ENCODE assay signal across 32 cellular contexts in genomic region chr4:20268028-20268427, GRCh38. TPM values are rescaled to one million over a fixed set of nuclear protein-coding genes. Genes with fewer than 3 reads are reported as not detected.
"Had no signal": no experiment of that assay in that cellular context is flagged by ENCODE, and none has a peak within 500 bp of the region (broad histone marks: within the 10 kb centered on the region; RNA-seq: fewer than 3 reads in every experiment).

No MANE protein-coding gene starts in this region.

- H3K9me3 Mint-ChIP-seq: activated CD4-positive, alpha-beta memory T cell treated with anti-CD3 and anti-CD28 coated beads, Interleukin-2, amount 10 ng/mL, durations not matched to agents 7 days and 5 days; activated CD4-positive, alpha-beta T cell treated with anti-CD3 and anti-CD28 coated beads, Interleukin-2, amount 10 ng/mL, durations not matched to agents 7 days and 5 days; activated T-cell treated with anti-CD3 and anti-CD28 coated beads, Interleukin-2, amount 50 U/mL, for 24 hours; activated T-cell treated with anti-CD3 and anti-CD28 coated beads, Interleukin-2, amount 50 U/mL, for 72 hours; T-helper 2 cell treated with Interferon-gamma antibody and Interleukin-4, amounts not matched to agents 5 μg/mL and 100 μg/mL, for 36 hours had no signal

- ATAC-seq: activated T-cell treated with anti-CD3 and anti-CD28 coated beads, Interleukin-2, amount 50 U/mL, for 72 hours; body of pancreas; effector memory CD8-positive, alpha-beta T cell; heart left ventricle; T-helper 17 cell had no signal

- H3K4me3 ChIP-seq: body of pancreas, esophagus squamous epithelium, heart left ventricle had no signal

- H3K4me3 Mint-ChIP-seq: activated CD4-positive, alpha-beta memory T cell treated with anti-CD3 and anti-CD28 coated beads, Interleukin-2, amount 10 ng/mL, durations not matched to agents 7 days and 5 days; activated CD4-positive, alpha-beta T cell treated with anti-CD3 and anti-CD28 coated beads, Interleukin-2, amount 10 ng/mL, durations not matched to agents 7 days and 5 days; activated naive CD8-positive, alpha-beta T cell; activated T-cell treated with anti-CD3 and anti-CD28 coated beads, Interleukin-2, amount 50 U/mL, for 24 hours; activated T-cell treated with anti-CD3 and anti-CD28 coated beads, Interleukin-2, amount 50 U/mL, for 72 hours; effector memory CD8-positive, alpha-beta T cell; T-helper 17 cell; T-helper 2 cell treated with Interferon-gamma antibody and Interleukin-4, amounts not matched to agents 5 μg/mL and 100 μg/mL, for 36 hours had no signal

- H3K9me3 ChIP-seq: body of pancreas, esophagus squamous epithelium, heart left ventricle had no signal

- H3K36me3 ChIP-seq: esophagus squamous epithelium, heart left ventricle had no signal

- H3K4me1 Mint-ChIP-seq: activated CD4-positive, alpha-beta memory T cell treated with anti-CD3 and anti-CD28 coated beads, Interleukin-2, amount 10 ng/mL, durations not matched to agents 7 days and 5 days; activated CD4-positive, alpha-beta T cell treated with anti-CD3 and anti-CD28 coated beads, Interleukin-2, amount 10 ng/mL, durations not matched to agents 7 days and 5 days; T-helper 17 cell had no signal

- DNase-seq: activated CD4-positive, alpha-beta memory T cell treated with anti-CD3 and anti-CD28 coated beads, Interleukin-2, amount 10 ng/mL, durations not matched to agents 7 days and 5 days; activated CD4-positive, alpha-beta T cell treated with anti-CD3 and anti-CD28 coated beads for 1 hour; activated CD4-positive, alpha-beta T cell treated with anti-CD3 and anti-CD28 coated beads for 4 hours; activated CD4-positive, alpha-beta T cell treated with anti-CD3 and anti-CD28 coated beads, Interleukin-2, amount 10 ng/mL, durations not matched to agents 7 days and 5 days; activated CD4-positive, alpha-beta T cell treated with anti-CD3 and anti-CD28 coated beads, Interleukin-2, amount 50 U/mL, for 4 hours; activated CD4-positive, CD25-positive, alpha-beta regulatory T cell; activated CD8-positive, alpha-beta memory T cell treated with anti-CD3 and anti-CD28 coated beads, Interleukin-2, amount 50 U/mL, for 48 hours; activated effector memory CD4-positive, alpha-beta T cell treated with Interleukin-2 at 50 U/mL for 16 hours; activated gamma-delta T cell treated with Interleukin-2 at 50 U/mL for 16 hours; activated naive CD4-positive, alpha-beta T cell treated with anti-CD3 and anti-CD28 coated beads, Interleukin-2, amount 50 U/mL, for 16 hours; activated naive CD4-positive, alpha-beta T cell treated with Interleukin-2 at 50 U/mL for 16 hours; activated T-cell treated with anti-CD3 and anti-CD28 coated beads for 4 hours; activated T-cell treated with anti-CD3 and anti-CD28 coated beads, Interleukin-2, amount 50 U/mL, for 24 hours; activated T-cell treated with anti-CD3 and anti-CD28 coated beads, Interleukin-2, amount 50 U/mL, for 72 hours; amniotic stem cell; anterior cingulate cortex; body of pancreas; caudate nucleus; cortex of kidney; dermis blood vessel endothelial cell; effector CD4-positive, alpha-beta T cell; effector memory CD8-positive, alpha-beta T cell; erythroblast; esophagus squamous epithelium; foreskin fibroblast; glutamatergic neuron; heart left ventricle; T-helper 1 cell; T-helper 17 cell; T1000 had no signal

- H3K36me3 Mint-ChIP-seq: activated naive CD8-positive, alpha-beta T cell had no signal

- H3K27ac Mint-ChIP-seq: activated CD4-positive, alpha-beta memory T cell treated with anti-CD3 and anti-CD28 coated beads, Interleukin-2, amount 10 ng/mL, durations not matched to agents 7 days and 5 days; activated CD4-positive, alpha-beta T cell treated with anti-CD3 and anti-CD28 coated beads, Interleukin-2, amount 10 ng/mL, durations not matched to agents 7 days and 5 days; activated naive CD8-positive, alpha-beta T cell; activated T-cell treated with anti-CD3 and anti-CD28 coated beads, Interleukin-2, amount 50 U/mL, for 24 hours; activated T-cell treated with anti-CD3 and anti-CD28 coated beads, Interleukin-2, amount 50 U/mL, for 72 hours; effector memory CD8-positive, alpha-beta T cell; T-helper 17 cell; T-helper 2 cell treated with Interferon-gamma antibody and Interleukin-4, amounts not matched to agents 5 μg/mL and 100 μg/mL, for 36 hours had no signal

- H3K27ac ChIP-seq: body of pancreas, esophagus squamous epithelium, heart left ventricle had no signal

- H3K27me3 Mint-ChIP-seq: activated CD4-positive, alpha-beta memory T cell treated with anti-CD3 and anti-CD28 coated beads, Interleukin-2, amount 10 ng/mL, durations not matched to agents 7 days and 5 days; activated CD4-positive, alpha-beta T cell treated with anti-CD3 and anti-CD28 coated beads, Interleukin-2, amount 10 ng/mL, durations not matched to agents 7 days and 5 days; activated T-cell treated with anti-CD3 and anti-CD28 coated beads, Interleukin-2, amount 50 U/mL, for 24 hours; effector memory CD8-positive, alpha-beta T cell had no signal

- H3K4me1 ChIP-seq: body of pancreas had no signal

- H3K27me3 ChIP-seq: body of pancreas, esophagus squamous epithelium, heart left ventricle had no signal

RNA-seq across cellular contexts. Expression of gene SLIT2, which starts 16.3 kb away (rescaled TPM):
- total RNA-seq: activated CD4-positive, alpha-beta memory T cell treated with anti-CD3 and anti-CD28 coated beads, Interleukin-2, amount 10 ng/mL, durations not matched to agents 7 days and 5 days; activated CD4-positive, alpha-beta T cell treated with anti-CD3 and anti-CD28 coated beads, Interleukin-2, amount 10 ng/mL, durations not matched to agents 7 days and 5 days; activated T-cell treated with anti-CD3 and anti-CD28 coated beads, Interleukin-2, amount 50 U/mL, for 72 hours; T-helper 17 cell had no signal
